9 cellular contexts compared by ENCODE assay signal in the genomic region with DNA sequence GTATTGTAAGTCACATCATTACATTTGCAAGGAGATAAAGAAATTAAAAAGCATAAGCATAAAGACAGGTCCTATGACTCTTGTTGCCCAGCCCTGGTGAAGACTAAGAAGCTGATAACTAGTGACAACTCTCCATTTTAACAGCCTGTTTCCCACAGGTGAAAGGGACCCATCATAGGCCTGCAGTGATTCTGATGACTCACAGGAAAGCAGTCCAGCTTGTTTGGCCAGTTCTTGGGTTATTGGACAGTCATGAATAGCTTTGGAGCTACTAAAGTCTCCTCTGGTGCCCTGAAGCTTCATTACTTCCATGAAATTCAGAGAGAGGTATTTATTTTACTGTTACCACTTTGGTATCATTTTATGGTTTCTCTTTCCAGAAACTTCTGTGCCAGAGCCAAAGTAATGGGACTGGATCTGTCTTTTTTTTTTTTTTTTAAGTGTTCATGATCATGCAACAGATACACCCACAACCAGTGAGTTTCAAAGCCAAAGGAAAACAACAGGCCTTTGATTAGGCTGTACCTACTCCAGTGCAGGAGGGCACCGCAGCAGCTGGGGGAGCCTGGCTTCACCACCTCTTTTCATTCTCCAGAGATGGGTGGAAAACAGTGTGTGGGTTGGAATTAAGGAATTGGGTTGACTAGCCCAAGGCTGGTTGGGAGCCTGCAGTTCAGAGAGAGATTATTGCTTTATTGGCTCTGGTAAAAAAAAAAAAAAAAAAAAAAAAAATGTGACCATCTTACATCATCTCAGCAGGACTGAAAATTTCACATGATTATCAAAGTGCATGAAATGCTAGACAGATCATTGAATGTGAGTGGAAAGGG. TPM values are rescaled to one million over a fixed set of nuclear protein-coding genes. Genes with fewer than 3 reads are reported as not detected.
DNase-seq lines count a peak whose midpoint lies in the region; ATAC-seq, FAIRE-seq and TF ChIP-seq lines count a peak whose summit lies in the region.
"Had no signal": no experiment of that assay in that cellular context is flagged by ENCODE, and none has a peak within 500 bp of the region (broad histone marks: within the 10 kb centered on the region; RNA-seq: fewer than 3 reads in every experiment).

No MANE protein-coding gene starts in this region.

- H3K27ac ChIP-seq in A549 (no peak overlapping the region), PC-3 (ENCODE audit: low read length) (peak overlapping the region; percentile 81), right cardiac atrium (ENCODE audit: low read length) (no peak overlapping the region)

- H3K4me1 ChIP-seq in A549: peaks cover 7% of the 10 kb centered on the region
- peaks cover 37% of the 10 kb centered on the region for H3K4me1 ChIP-seq in PC-3 (ENCODE audit: insufficient read depth, low read length)
- no peaks in the 10 kb centered on the region for H3K4me1 ChIP-seq in right cardiac atrium (ENCODE audit: control insufficient read depth, insufficient read depth, low read length)

- no TSS peak for BruUV-seq in PC-3 (replicated peaks; lab: Mats Ljungman, UMichigan)

- ATAC-seq in A549: peak in 1 of 2 experiments; percentile 54; a peak in 2 of 6 replicates
- peak; percentile 10 for ATAC-seq in GM19372 (IDR thresholded peaks at IDR 0.05; ENCODE audit: low read depth, unreplicated experiment)
- peak; percentile 96 for ATAC-seq in PC-3
- ATAC-seq in right cardiac atrium: peak; percentile 27 to 37
- ATAC-seq in GM21390 (IDR thresholded peaks at IDR 0.05; ENCODE audit: unreplicated experiment): no peak

- no peak overlapping the region for H2AFZ ChIP-seq in PC-3 (ENCODE audit: low read length)

- intact Hi-C loops in PC-3 (cut with micrococcal nuclease): loop anchor here (5.0 kb wide), 1 partner anchor 54 kb away; a partner anchor contains a TSS
- intact Hi-C loops in right cardiac atrium (cut with DNase I): no loop called here

- DNase-seq in A549 (ENCODE audit: low read depth in 1 of 2, low spot score in 1 of 2) (peak; percentile 5 to 7), PC-3 (peak; percentile 99), right cardiac atrium (no peak), GM13977 (ENCODE audit: low spot score) (no peak), NOMO-1 treated with dmso at 0.1 percent for 144 hours (lab: John Stamatoyannopoulos, UW; ENCODE audit: unreplicated experiment) (no peak)
- DNase-seq in stimulated activated naive CD4-positive, alpha-beta T cell (lab: John Stamatoyannopoulos, UW): no peak

- in situ Hi-C loops in GM13977 (cut with MboI; ENCODE audit: low pct_unique_long_range_greater_than_20kb, low sequenced_read_pairs, unreplicated experiment): no loop called here

- H3K9ac ChIP-seq in PC-3 (ENCODE audit: low read length): no peak overlapping the region

- TF ChIP-seq CTCF in A549 (IDR thresholded peaks at IDR 0.05) (no peak), PC-3 (conservative IDR thresholded peaks at IDR 0.05; ENCODE audit: low read depth, low read length) (no peak), GM13977 (IDR thresholded peaks at IDR 0.05; ENCODE audit: extremely low read depth, insufficient read depth, missing control alignments) (no peak)

- TF ChIP-seq EP300 in A549 (IDR thresholded peaks at IDR 0.05): no peak

- H3K36me3 ChIP-seq in PC-3 (ENCODE audit: low read depth, low read length): no peaks in the 10 kb centered on the region

- no peaks in the 10 kb centered on the region for H4K20me1 ChIP-seq in PC-3 (ENCODE audit: low read length)

- TF ChIP-seq POLR2A in A549 (IDR thresholded peaks at IDR 0.05; ENCODE audit: low read length): no peak

- H3K9me3 ChIP-seq in A549: no peaks in the 10 kb centered on the region
- H3K9me3 ChIP-seq in PC-3 (ENCODE audit: low read length): no peaks in the 10 kb centered on the region
- H3K9me3 ChIP-seq in right cardiac atrium (ENCODE audit: control insufficient read depth, low read length): no peaks in the 10 kb centered on the region

- POLR2A ChIA-PET in A549 (lab: Yijun Ruan, JAX) (no interaction called here), PC-3 (lab: Charles Lee; ENCODE audit: unreplicated experiment) (interaction anchor here (0.6 to 0.7 kb wide), 3 partner anchors 56 to 1087 kb away, joined by 5 to 16 read pairs (median 11); a partner anchor contains a TSS)

- H3K27me3 ChIP-seq in PC-3 (ENCODE audit: low read length): no peaks in the 10 kb centered on the region
- H3K27me3 ChIP-seq in right cardiac atrium (ENCODE audit: control insufficient read depth, insufficient read depth): no peaks in the 10 kb centered on the region

- TF ChIP-seq RAD21 in A549 (conservative IDR thresholded peaks at IDR 0.05 in 1 of 2, IDR thresholded peaks at IDR 0.05 in 1 of 2): no peak

- no peak for FAIRE-seq in A549 (lab: Jason Lieb, UNC)
- FAIRE-seq: frontal cortex had no signal

- H3K79me2 ChIP-seq in PC-3 (ENCODE audit: low read length): no peaks in the 10 kb centered on the region

- H3K4me3 ChIP-seq in A549 (no peak overlapping the region), PC-3 (ENCODE audit: low read length) (peak overlapping the region; percentile 47), right cardiac atrium (ENCODE audit: low read length) (no peak overlapping the region)

- WGBS in A549 (ENCODE audit: missing lambda C conversion rate): 78% methylated on average over 1 of the region's 1 CpG
- WGBS in right cardiac atrium: 70% methylated on average over 1 of the region's 1 CpG

- CTCF ChIA-PET in A549 (lab: Yijun Ruan, JAX): interaction anchor here (1.0 kb wide), 1 partner anchor 496 kb away, joined by 3 read pairs; no protein-coding TSS in a partner anchor
- CTCF ChIA-PET in PC-3 (lab: Charles Lee): interaction anchor here (0.9 kb wide), 1 partner anchor 350 kb away, joined by 7 read pairs; no protein-coding TSS in a partner anchor

- no peaks in the 10 kb centered on the region for H3K9me2 ChIP-seq in PC-3 (replicated peaks; ENCODE audit: low read length)

- H3K4me2 ChIP-seq in A549 (no peak overlapping the region; the same call in 2 of the 3 replicates), PC-3 (ENCODE audit: low read length) (peak overlapping the region; percentile 76)

- no peaks in the 10 kb centered on the region for H3F3A ChIP-seq in PC-3 (ENCODE audit: low read length, unreplicated experiment)

TF ChIP-seq in A549, 52 proteins besides CTCF, POLR2A, EP300 and RAD21:
- TF ChIP-seq BHLHE40 (IDR thresholded peaks at IDR 0.05; ENCODE audit: low read depth, low read length) (no peak), EHMT2 (IDR thresholded peaks at IDR 0.05; ENCODE audit: low read depth) (no peak), FOXS1 (CRISPR knock-in tag; IDR thresholded peaks at IDR 0.05) (no peak)

RNA-seq across cellular contexts. Expression of a gene that starts 55.3 kb away (rescaled TPM):
- polyA plus RNA-seq in A549 (2011; rRNA removed): 17.2 and 20.7 TPM in 2 replicates
- 13.6 and 19.5 TPM in 2 replicates for polyA plus RNA-seq in A549 (2012; cell fraction: cytosol; rRNA removed)
- 11.3 and 16.7 TPM in 2 replicates for polyA plus RNA-seq in A549 (2012; cell fraction: nucleus; rRNA removed)
- polyA plus RNA-seq in A549 (2017; fragmentation: RNase III; extraction: RNeasy Plus Mini Kit Qiagen cat#74134 plus additional on column Dnase treatment): 8.2 to 9.1 TPM (median 8.4 TPM) in 3 replicates
- 60.1 and 68.9 TPM in 2 replicates for polyA minus RNA-seq in A549 (2011; rRNA and poly(A)+ RNA removed)
- total RNA-seq in PC-3 (2014; rRNA removed): 20.6 and 26.3 TPM in 2 replicates
- 10 to 100 TPM; 57.1 to 93.7 (median 75.7) TPM for total RNA-seq in right cardiac atrium
- polyA plus RNA-seq in right cardiac atrium: 15.1 TPM

Comparison
In these comparisons a context has a peak if more than half of its experiments do, and no peak if none do; other contexts are left out.
1. DNase-seq: peak in A549 (2 of 2) and PC-3 (single experiment); none in right cardiac atrium (0 of 3), GM13977 (single experiment), NOMO-1 treated with dmso at 0.1 percent for 144 hours (single experiment) and stimulated activated naive CD4-positive, alpha-beta T cell (0 of 6).